In the genomic region with DNA sequence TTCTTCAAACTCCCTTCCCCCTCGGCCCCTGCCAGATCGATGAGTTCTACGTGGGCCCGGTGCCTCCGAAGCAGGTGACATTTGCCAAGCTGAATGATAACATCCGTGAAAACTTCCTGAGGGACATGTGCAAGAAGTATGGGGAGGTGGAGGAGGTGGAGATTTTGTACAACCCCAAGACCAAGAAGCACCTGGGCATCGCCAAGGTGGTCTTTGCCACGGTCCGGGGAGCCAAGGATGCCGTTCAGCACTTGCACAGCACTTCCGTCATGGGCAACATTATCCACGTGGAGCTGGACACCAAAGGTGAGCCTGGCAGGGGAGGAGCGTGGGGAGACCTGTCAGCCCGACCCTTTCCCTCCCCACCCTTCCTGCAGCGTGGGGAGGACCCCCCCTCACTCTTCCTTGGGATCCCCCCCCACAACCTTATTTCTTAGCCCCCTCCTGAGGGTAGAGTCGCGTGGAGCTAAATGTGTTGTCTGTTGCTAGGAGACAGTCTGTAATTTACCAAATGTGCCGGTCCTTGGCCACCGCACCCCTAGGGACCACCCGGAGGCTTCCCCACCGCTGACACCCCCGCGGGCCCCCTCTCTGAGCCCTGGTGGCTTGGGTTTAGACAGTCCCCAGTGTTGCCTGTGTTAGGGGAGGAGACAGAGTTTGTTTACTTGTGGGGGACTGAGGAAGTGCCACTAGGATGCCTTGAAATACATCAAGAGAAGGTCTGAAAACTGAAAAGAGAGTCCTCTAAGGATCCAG, we compare ENCODE assay signal across 8 cellular contexts. TPM values are rescaled to one million over a fixed set of nuclear protein-coding genes. Genes with fewer than 3 reads are reported as not detected.
DNase-seq lines count a peak whose midpoint lies in the region; ATAC-seq, FAIRE-seq and TF ChIP-seq lines count a peak whose summit lies in the region.

No MANE protein-coding gene starts in this region.

- in situ Hi-C loops in HepG2 (cut with HindIII; ENCODE audit: extremely low pct_ligation_motif_present, low pct_unique_long_range_greater_than_20kb) = no loop called here

- POLR2A ChIA-PET in A673 (lab: Charles Lee; ENCODE audit: low non-redundant PET) (interaction anchor here (0.5 to 1.2 kb wide), 2 partner anchors 9 to 189 kb away, joined by 3 read pairs; no protein-coding TSS in a partner anchor), HCT116 (lab: Charles Lee) (interaction anchor here (2.2 kb wide), 1 partner anchor 12 kb away, joined by 8 read pairs; the partner anchor contains the start of gene RHOF), HepG2 (lab: Yijun Ruan, JAX) (interaction anchor here (0.8 to 14.5 kb wide), 2 partner anchors 9 to 82 kb away, joined by 4 to 393 read pairs; partner anchors contain the start of genes PSMD9, RHOF and SETD1B)

- H3K4me1 ChIP-seq in A673 (ENCODE audit: insufficient read depth, low read length, poor library complexity, severe bottlenecking) (peaks cover 16% of the 10 kb centered on the region), HCT116 (ENCODE audit: control insufficient read depth in 1 of 2, insufficient read depth in 2 of 2, low read length in 2 of 2) (peaks cover 21 to 41% of the 10 kb centered on the region in 2 experiments), HepG2 (ENCODE audit: insufficient read depth, low read length) (peaks cover 30% of the 10 kb centered on the region), tibial artery (peaks cover 0 to 40% (median 36%) of the 10 kb centered on the region in 4 donors)

- H3K4me3 ChIP-seq in A673 (ENCODE audit: low read depth, low read length, poor library complexity, severe bottlenecking) (peak overlapping the region; percentile 81), HCT116 (replicated peaks in 1 of 2; ENCODE audit: low read depth in 1 of 2, low read length in 2 of 2) (peak overlapping the region in 1 of 2 experiments; percentile 5; a peak in 1 of 4 replicates), HepG2 (replicated peaks in 1 of 3; ENCODE audit: insufficient read depth in 1 of 3, low read depth in 2 of 3, low read length in 3 of 3) (peak overlapping the region; percentile 71 to 88 (median 79)), tibial artery (peak overlapping the region; percentile 90 to 91)

- no peaks in the 10 kb centered on the region for H3K27me3 ChIP-seq in A673 (replicated peaks; ENCODE audit: insufficient read depth, low read depth, low read length, poor library complexity)
- no peaks in the 10 kb centered on the region for H3K27me3 ChIP-seq in HCT116 (ENCODE audit: insufficient read depth, low read length)
- H3K27me3 ChIP-seq in HepG2 (ENCODE audit: control insufficient read depth in 1 of 2, insufficient read depth in 2 of 2, low read length in 2 of 2) = no peaks in the 10 kb centered on the region; a peak in 1 of 5 replicates
- H3K27me3 ChIP-seq in tibial artery = no peaks in the 10 kb centered on the region

- H3K4me1 Mint-ChIP-seq in activated naive CD8-positive, alpha-beta T cell treated with anti-CD3 and anti-CD28 coated beads, Interleukin-2, amount 50 U/mL, for 24 hours = peaks cover 39% of the 10 kb centered on the region

- H3K27me3 Mint-ChIP-seq in activated naive CD8-positive, alpha-beta T cell treated with anti-CD3 and anti-CD28 coated beads, Interleukin-2, amount 50 U/mL, for 24 hours = no peaks in the 10 kb centered on the region

- no peak for TF ChIP-seq RAD21 in HCT116 (IDR thresholded peaks at IDR 0.05; ENCODE audit: low read depth)
- no peak for TF ChIP-seq RAD21 in HepG2 (CRISPR knock-in tag; IDR thresholded peaks at IDR 0.05)

- H3K9ac ChIP-seq in HCT116 (ENCODE audit: low read length) = peak overlapping the region; percentile 30; the same call in 1 of the 2 replicates
- peak overlapping the region; percentile 98 for H3K9ac ChIP-seq in HepG2 (ENCODE audit: insufficient read depth, low read depth, low read length)

- BruUV-seq in A673 (replicated peaks; lab: Mats Ljungman, UMichigan) = no TSS peak
- BruUV-seq in HCT116 (replicated peaks; lab: Mats Ljungman, UMichigan) = TSS peak; percentile 6
- BruUV-seq in HepG2 (replicated peaks; lab: Mats Ljungman, UMichigan) = no TSS peak

- H3K36me3 Mint-ChIP-seq in activated naive CD8-positive, alpha-beta T cell treated with anti-CD3 and anti-CD28 coated beads, Interleukin-2, amount 50 U/mL, for 24 hours (ENCODE audit: low read depth) = peaks cover 33% of the 10 kb centered on the region

- RAD21 ChIA-PET in HCT116 (lab: Charles Lee; ENCODE audit: low non-redundant PET in 1 of 2, low total read pairs in 2 of 2, uncharacterized antibody in 2 of 2, unreplicated experiment in 2 of 2) = no interaction called here

- intact Hi-C loops in A673 (cut with micrococcal nuclease; ENCODE audit: unreplicated experiment) = no loop called here
- intact Hi-C loops in HCT116 (cut with micrococcal nuclease) = no loop called here
- intact Hi-C loops in HepG2 (cut with micrococcal nuclease; ENCODE audit: unreplicated experiment) = no loop called here
- intact Hi-C loops in tibial artery (cut with DNase I; ENCODE audit: low total_unique reads) = no loop called here

- H3K4me3 Mint-ChIP-seq in activated naive CD8-positive, alpha-beta T cell treated with anti-CD3 and anti-CD28 coated beads, Interleukin-2, amount 50 U/mL, for 24 hours = peak overlapping the region; percentile 86

- TF ChIP-seq EP300 in HepG2 (IDR thresholded peaks at IDR 0.05; ENCODE audit: low read depth in 2 of 2, low read length in 2 of 2) = no peak
- no peak for TF ChIP-seq EP300 in HepG2 (CRISPR knock-in tag; IDR thresholded peaks at IDR 0.05; ENCODE audit: borderline replicate concordance)

- no peaks in the 10 kb centered on the region for H3K9me3 ChIP-seq in A673 (ENCODE audit: low read depth, low read length, poor library complexity, severe bottlenecking)
- H3K9me3 ChIP-seq in HCT116 (ENCODE audit: control insufficient read depth in 1 of 2, insufficient read depth in 1 of 2, low read depth in 1 of 2, low read length in 2 of 2) = no peaks in the 10 kb centered on the region
- no peaks in the 10 kb centered on the region for H3K9me3 ChIP-seq in HepG2 (ENCODE audit: low read length)
- H3K9me3 ChIP-seq in tibial artery = no peaks in the 10 kb centered on the region

- H4K20me1 ChIP-seq in HCT116 (ENCODE audit: insufficient read depth) (no peaks in the 10 kb centered on the region), HepG2 (ENCODE audit: insufficient read depth, low read length) (0 out of 2 replicates have a peak, but pooled peaks cover 4% of the 10 kb centered on the region)

- no peak for TF ChIP-seq POLR2A in HCT116 (IDR thresholded peaks at IDR 0.05; ENCODE audit: borderline replicate concordance, extremely low read depth, insufficient read depth, insufficient read length)
- TF ChIP-seq POLR2A in HepG2 (IDR thresholded peaks at IDR 0.05; ENCODE audit: insufficient read depth in 1 of 2, low read depth in 2 of 2, low read length in 2 of 2) = no peak

- CTCF ChIA-PET in A673 (lab: Charles Lee) = interaction anchor here (3.6 kb wide), 1 partner anchor 11 kb away, joined by 30 read pairs; the partner anchor contains the start of gene RHOF
- CTCF ChIA-PET in HCT116 (lab: Charles Lee) = interaction anchor here (3.9 kb wide), 1 partner anchor 11 kb away, joined by 33 read pairs; the partner anchor contains the start of gene RHOF
- CTCF ChIA-PET in HepG2 (lab: Yijun Ruan, JAX; ENCODE audit: low intra/inter-chr PET ratio, low total read pairs) = no interaction called here

- no peak overlapping the region for H2AFZ ChIP-seq in HCT116 (ENCODE audit: low read depth, low read length, poor library complexity, severe bottlenecking)
- H2AFZ ChIP-seq in HepG2 (ENCODE audit: low read length) = no peak overlapping the region

- no peaks in the 10 kb centered on the region for H3K9me3 Mint-ChIP-seq in activated naive CD8-positive, alpha-beta T cell treated with anti-CD3 and anti-CD28 coated beads, Interleukin-2, amount 50 U/mL, for 24 hours

- H3K79me2 ChIP-seq in HCT116 (ENCODE audit: insufficient read depth, low read length) (peaks cover 71% of the 10 kb centered on the region), HepG2 (ENCODE audit: insufficient read depth, low read length) (peaks cover 44% of the 10 kb centered on the region)

- no peak for FAIRE-seq in HepG2 (lab: Jason Lieb, UNC)

- H3K9me2 ChIP-seq in HCT116 (ENCODE audit: insufficient read depth) = no peaks in the 10 kb centered on the region

- peak overlapping the region; percentile 98 for H3K4me2 ChIP-seq in HCT116 (ENCODE audit: low read length)
- peak overlapping the region; percentile 100 for H3K4me2 ChIP-seq in HepG2 (ENCODE audit: low read depth, low read length)

- H3K27ac Mint-ChIP-seq in activated naive CD8-positive, alpha-beta T cell treated with anti-CD3 and anti-CD28 coated beads, Interleukin-2, amount 50 U/mL, for 24 hours = peak overlapping the region; percentile 89

- no peak for TF ChIP-seq CTCF in A673 (conservative IDR thresholded peaks at IDR 0.05; ENCODE audit: low read depth, low read length)
- no peak for TF ChIP-seq CTCF in HCT116 (IDR thresholded peaks at IDR 0.05 in 2 of 3, conservative IDR thresholded peaks at IDR 0.05 in 1 of 3; ENCODE audit: borderline replicate concordance in 1 of 3, insufficient read depth in 1 of 3, low read depth in 2 of 3, low read length in 2 of 3)
- TF ChIP-seq CTCF in HepG2 (CRISPR knock-in tag; IDR thresholded peaks at IDR 0.05) = no peak
- no peak for TF ChIP-seq CTCF in tibial artery (IDR thresholded peaks at IDR 0.05)

- H3K27ac ChIP-seq in A673 (ENCODE audit: low read depth, low read length, poor library complexity, severe bottlenecking) = no peak overlapping the region
- peak overlapping the region; percentile 27 for H3K27ac ChIP-seq in HCT116 (ENCODE audit: low read depth, low read length)
- peak overlapping the region; percentile 40 for H3K27ac ChIP-seq in HepG2 (ENCODE audit: extremely low read length, insufficient read depth, low read length)
- peak overlapping the region; percentile 100 for H3K27ac ChIP-seq in tibial artery

- peaks cover 25% of the 10 kb centered on the region for H3K36me3 ChIP-seq in A673 (ENCODE audit: insufficient read depth, low read length, poor library complexity, severe bottlenecking)
- peaks cover 7 to 26% of the 10 kb centered on the region in 2 experiments; a peak in 3 of 4 replicates for H3K36me3 ChIP-seq in HCT116 (ENCODE audit: control insufficient read depth in 1 of 2, insufficient read depth in 2 of 2, low read length in 2 of 2)
- peaks cover 12 to 16% of the 10 kb centered on the region in 2 experiments; a peak in 3 of 5 replicates for H3K36me3 ChIP-seq in HepG2 (replicated peaks in 1 of 2; ENCODE audit: control insufficient read depth in 1 of 2, insufficient read depth in 2 of 2, low read length in 2 of 2)
- peaks cover 17 to 38% (median 36%) of the 10 kb centered on the region in 3 donors for H3K36me3 ChIP-seq in tibial artery

- DNase-seq in A673 (ENCODE audit: low spot score) = no peak
- no peak for DNase-seq in HCT116 (ENCODE audit: low read depth, low spot score)
- peak; percentile 40 for DNase-seq in activated naive CD8-positive, alpha-beta T cell treated with anti-CD3 and anti-CD28 coated beads, Interleukin-2, amount 50 U/mL, for 24 hours
- no peak for DNase-seq in HepG2 (ENCODE audit: low spot score)
- no peak for DNase-seq in tibial artery

- 24% methylated on average over 20 of the region's 23 CpGs for WGBS in HepG2 (ENCODE audit: low lambda C conversion rate)

- no peak for ATAC-seq in HCT116
- ATAC-seq in activated naive CD8-positive, alpha-beta T cell treated with anti-CD3 and anti-CD28 coated beads, Interleukin-2, amount 50 U/mL, for 24 hours = no peak
- no peak for ATAC-seq in HepG2
- no peak for ATAC-seq in GM21825 (IDR thresholded peaks at IDR 0.05; ENCODE audit: unreplicated experiment)
- no peak for ATAC-seq in GM21528 (IDR thresholded peaks at IDR 0.05; ENCODE audit: low FRiP score, unreplicated experiment)
- no peak for ATAC-seq in GM19397 (IDR thresholded peaks at IDR 0.05; ENCODE audit: unreplicated experiment)

RNA-seq across cellular contexts. Expression of gene SETD1B, which starts 2.2 kb away (rescaled TPM):
- total RNA-seq in A673 (2021) = 23.8 and 24.5 TPM in 2 replicates
- 17.5 TPM for total RNA-seq in HCT116 (2021; ENCODE audit: unreplicated experiment)
- polyA plus RNA-seq in HCT116 (2012) = 6.6 and 7.3 TPM in 2 replicates
- total RNA-seq in HepG2 (2016; rRNA removed; fragmentation: Illumina TruSeq; extraction: Trizol) = 1.4 and 1.8 TPM in 2 replicates
- total RNA-seq in HepG2 (2016; cell fraction: cytosol; rRNA removed; fragmentation: Illumina TruSeq; extraction: Trizol; ENCODE audit: low read depth) = 0.40 and 0.44 TPM in 2 replicates
- total RNA-seq in HepG2 (2016; cell fraction: insoluble cytoplasmic fraction; rRNA removed; fragmentation: Illumina TruSeq; extraction: Trizol) = 1.3 TPM in 2 replicates
- total RNA-seq in HepG2 (2016; cell fraction: membrane; rRNA removed; fragmentation: Illumina TruSeq; extraction: Trizol) = 1.3 and 1.4 TPM in 2 replicates
- total RNA-seq in HepG2 (2016; cell fraction: nucleus; rRNA removed; fragmentation: Illumina TruSeq; extraction: Trizol) = 2.7 and 3.3 TPM in 2 replicates
- 1.1 and 1.3 TPM in 2 replicates for polyA plus RNA-seq in HepG2 (2011; rRNA removed)
- 0.43 and 0.51 TPM in 2 replicates for polyA plus RNA-seq in HepG2 (2011; cell fraction: cytosol; rRNA removed)
- 9.3 TPM in 2 replicates for polyA plus RNA-seq in HepG2 (2011; cell fraction: nucleus; rRNA removed)
- polyA plus RNA-seq in HepG2 (2012) = 4.2 and 6.2 TPM in 2 replicates
- 0.32 and 0.34 TPM in 2 replicates for polyA plus RNA-seq in HepG2 (2016; cell fraction: cytosol; fragmentation: Illumina TruSeq; extraction: Trizol; ENCODE audit: low read depth)
- 2.6 and 3.8 TPM in 2 replicates for polyA plus RNA-seq in HepG2 (2016; cell fraction: insoluble cytoplasmic fraction; fragmentation: Illumina TruSeq; extraction: Trizol; ENCODE audit: low read depth)
- 0.70 and 0.76 TPM in 2 replicates for polyA plus RNA-seq in HepG2 (2016; cell fraction: membrane; fragmentation: Illumina TruSeq; extraction: Trizol; ENCODE audit: low read depth)
- 16.0 and 18.9 TPM in 2 replicates for polyA plus RNA-seq in HepG2 (2016; cell fraction: nucleus; fragmentation: Illumina TruSeq; extraction: Trizol; ENCODE audit: insufficient read depth, low read depth)
- 2.1 and 4.2 TPM in 2 replicates for polyA minus RNA-seq in HepG2 (2011; rRNA and poly(A)+ RNA removed; ENCODE audit: low replicate concordance)
- 1.8 and 2.5 TPM in 2 replicates for polyA minus RNA-seq in HepG2 (2011; cell fraction: cytosol; rRNA and poly(A)+ RNA removed)
- 3.6 and 4.4 TPM in 2 replicates for polyA minus RNA-seq in HepG2 (2011; cell fraction: nucleus; rRNA and poly(A)+ RNA removed)

RNA-seq across cellular contexts. Expression of gene RHOF, which starts 12.5 kb away (rescaled TPM):
- total RNA-seq in A673 (2021) = 21.1 and 24.3 TPM in 2 replicates
- 116 TPM for total RNA-seq in HCT116 (2021; ENCODE audit: unreplicated experiment)
- polyA plus RNA-seq in HCT116 (2012) = 93.4 and 134 TPM in 2 replicates
- 11.0 and 14.6 TPM in 2 replicates for total RNA-seq in HepG2 (2016; rRNA removed; fragmentation: Illumina TruSeq; extraction: Trizol)
- 10.8 and 12.5 TPM in 2 replicates for total RNA-seq in HepG2 (2016; cell fraction: cytosol; rRNA removed; fragmentation: Illumina TruSeq; extraction: Trizol; ENCODE audit: low read depth)
- total RNA-seq in HepG2 (2016; cell fraction: insoluble cytoplasmic fraction; rRNA removed; fragmentation: Illumina TruSeq; extraction: Trizol) = 9.8 and 14.8 TPM in 2 replicates
- total RNA-seq in HepG2 (2016; cell fraction: membrane; rRNA removed; fragmentation: Illumina TruSeq; extraction: Trizol) = 18.2 and 24.9 TPM in 2 replicates
- 14.1 and 17.3 TPM in 2 replicates for total RNA-seq in HepG2 (2016; cell fraction: nucleus; rRNA removed; fragmentation: Illumina TruSeq; extraction: Trizol)
- 31.3 and 32.2 TPM in 2 replicates for polyA plus RNA-seq in HepG2 (2011; rRNA removed)
- polyA plus RNA-seq in HepG2 (2011; cell fraction: cytosol; rRNA removed) = 28.4 and 38.7 TPM in 2 replicates
- polyA plus RNA-seq in HepG2 (2011; cell fraction: nucleus; rRNA removed) = 37.5 and 40.2 TPM in 2 replicates
- 10.8 and 12.9 TPM in 2 replicates for polyA plus RNA-seq in HepG2 (2012)
- polyA plus RNA-seq in HepG2 (2016; cell fraction: cytosol; fragmentation: Illumina TruSeq; extraction: Trizol; ENCODE audit: low read depth) = 19.8 and 23.7 TPM in 2 replicates
- 19.7 and 25.0 TPM in 2 replicates for polyA plus RNA-seq in HepG2 (2016; cell fraction: insoluble cytoplasmic fraction; fragmentation: Illumina TruSeq; extraction: Trizol; ENCODE audit: low read depth)
- polyA plus RNA-seq in HepG2 (2016; cell fraction: membrane; fragmentation: Illumina TruSeq; extraction: Trizol; ENCODE audit: low read depth) = 27.0 and 27.4 TPM in 2 replicates
- 24.9 and 31.1 TPM in 2 replicates for polyA plus RNA-seq in HepG2 (2016; cell fraction: nucleus; fragmentation: Illumina TruSeq; extraction: Trizol; ENCODE audit: insufficient read depth, low read depth)
- polyA minus RNA-seq in HepG2 (2011; rRNA and poly(A)+ RNA removed; ENCODE audit: low replicate concordance) = 46.1 and 174 TPM in 2 replicates
- 32.2 and 38.9 TPM in 2 replicates for polyA minus RNA-seq in HepG2 (2011; cell fraction: cytosol; rRNA and poly(A)+ RNA removed)
- 32.4 and 35.6 TPM in 2 replicates for polyA minus RNA-seq in HepG2 (2011; cell fraction: nucleus; rRNA and poly(A)+ RNA removed)

RNA-seq across cellular contexts. Expression of gene HPD, which starts 52.7 kb away (rescaled TPM):
- total RNA-seq in A673 (2021) (not detected in 2 replicates), HCT116 (2021; ENCODE audit: unreplicated experiment) (1.1 TPM), HepG2 (2016; rRNA removed; fragmentation: Illumina TruSeq; extraction: Trizol) (120 and 138 TPM in 2 replicates)
- 1.5 TPM in 2 replicates for polyA plus RNA-seq in HCT116 (2012)
- total RNA-seq in HepG2 (2016; cell fraction: cytosol; rRNA removed; fragmentation: Illumina TruSeq; extraction: Trizol; ENCODE audit: low read depth) = 101 and 114 TPM in 2 replicates
- total RNA-seq in HepG2 (2016; cell fraction: insoluble cytoplasmic fraction; rRNA removed; fragmentation: Illumina TruSeq; extraction: Trizol) = 120 and 121 TPM in 2 replicates
- total RNA-seq in HepG2 (2016; cell fraction: membrane; rRNA removed; fragmentation: Illumina TruSeq; extraction: Trizol) = 212 and 224 TPM in 2 replicates
- 62.9 and 70.7 TPM in 2 replicates for total RNA-seq in HepG2 (2016; cell fraction: nucleus; rRNA removed; fragmentation: Illumina TruSeq; extraction: Trizol)
- 195 and 197 TPM in 2 replicates for polyA plus RNA-seq in HepG2 (2011; rRNA removed)
- polyA plus RNA-seq in HepG2 (2011; cell fraction: cytosol; rRNA removed) = 257 and 265 TPM in 2 replicates
- polyA plus RNA-seq in HepG2 (2011; cell fraction: nucleus; rRNA removed) = 119 and 130 TPM in 2 replicates
- 157 and 186 TPM in 2 replicates for polyA plus RNA-seq in HepG2 (2012)
- 191 and 212 TPM in 2 replicates for polyA plus RNA-seq in HepG2 (2016; cell fraction: cytosol; fragmentation: Illumina TruSeq; extraction: Trizol; ENCODE audit: low read depth)
- 130 and 165 TPM in 2 replicates for polyA plus RNA-seq in HepG2 (2016; cell fraction: insoluble cytoplasmic fraction; fragmentation: Illumina TruSeq; extraction: Trizol; ENCODE audit: low read depth)
- 312 and 339 TPM in 2 replicates for polyA plus RNA-seq in HepG2 (2016; cell fraction: membrane; fragmentation: Illumina TruSeq; extraction: Trizol; ENCODE audit: low read depth)
- polyA plus RNA-seq in HepG2 (2016; cell fraction: nucleus; fragmentation: Illumina TruSeq; extraction: Trizol; ENCODE audit: insufficient read depth, low read depth) = 122 and 126 TPM in 2 replicates
- polyA minus RNA-seq in HepG2 (2011; rRNA and poly(A)+ RNA removed; ENCODE audit: low replicate concordance) = 5.0 and 114 TPM in 2 replicates
- 74.4 and 100 TPM in 2 replicates for polyA minus RNA-seq in HepG2 (2011; cell fraction: cytosol; rRNA and poly(A)+ RNA removed)
- polyA minus RNA-seq in HepG2 (2011; cell fraction: nucleus; rRNA and poly(A)+ RNA removed) = 56.0 and 68.5 TPM in 2 replicates

Comparison
In these comparisons a context has a peak if more than half of its experiments do, and no peak if none do; other contexts are left out.
1. RNA of gene HPD, which starts 52.7 kb away (total RNA-seq): 62.9 to 224 TPM in HepG2; 1.1 TPM in HCT116 (single experiment) and not detected in A673; every median in the first group is over 10 times any median in the second.